Comparison of ENCODE assay signal across 21 cellular contexts in genomic region chr3:57953541-57953940, GRCh38. TPM values are rescaled to one million over a fixed set of nuclear protein-coding genes. Genes with fewer than 3 reads are reported as not detected.
DNase-seq lines count a peak whose midpoint lies in the region; FAIRE-seq and TF ChIP-seq lines count a peak whose summit lies in the region.
"Had no signal": no experiment of that assay in that cellular context is flagged by ENCODE, and none has a peak within 500 bp of the region (broad histone marks: within the 10 kb centered on the region; RNA-seq: fewer than 3 reads in every experiment).

No MANE protein-coding gene starts in this region.

- H3K27me3 Mint-ChIP-seq in astrocyte (ENCODE audit: low read depth, unreplicated experiment) (no peaks in the 10 kb centered on the region), nephron (ENCODE audit: low read depth) (no peaks in the 10 kb centered on the region)
- H3K27me3 Mint-ChIP-seq: IgD-negative memory B cell had no signal

- H2AFZ ChIP-seq in Loucy (ENCODE audit: low read length) (peak overlapping the region; percentile 80), astrocyte (ENCODE audit: low read depth, low read length) (no peak overlapping the region)

- H3K27ac ChIP-seq in astrocyte (ENCODE audit: low read depth, low read length), result no peak overlapping the region
- H3K27ac ChIP-seq in subcutaneous abdominal adipose tissue (ENCODE audit: low read depth, low read length), result peak overlapping the region; percentile 73
- no peak overlapping the region for H3K27ac ChIP-seq in effector memory CD4-positive, alpha-beta T cell (ENCODE audit: insufficient read depth, low read length, poor library complexity, severe bottlenecking)

- no peaks in the 10 kb centered on the region for H3K27me3 ChIP-seq in Loucy (ENCODE audit: insufficient read depth, low read length, poor library complexity, severe bottlenecking)
- no peaks in the 10 kb centered on the region for H3K27me3 ChIP-seq in astrocyte (ENCODE audit: insufficient read depth, low read length)
- no peaks in the 10 kb centered on the region for H3K27me3 ChIP-seq in subcutaneous abdominal adipose tissue (ENCODE audit: control insufficient read depth in 5 of 5, insufficient read depth in 4 of 5, low read length in 5 of 5)
- H3K27me3 ChIP-seq in effector memory CD4-positive, alpha-beta T cell (replicated peaks; ENCODE audit: control insufficient read depth, insufficient read depth, low read length, poor library complexity, severe bottlenecking), result no peaks in the 10 kb centered on the region
- H3K27me3 ChIP-seq: BE2C, right lobe of liver, suprapubic skin had no signal

- H3K4me1 Mint-ChIP-seq in astrocyte (ENCODE audit: low read depth, unreplicated experiment) (peaks cover 34% of the 10 kb centered on the region), nephron (peaks cover 30% of the 10 kb centered on the region)

- H3K9me2 ChIP-seq in Loucy (replicated peaks; ENCODE audit: low read depth, low read length), result no peaks in the 10 kb centered on the region

- FAIRE-seq in astrocyte (lab: Jason Lieb, UNC), result no peak
- FAIRE-seq: GM12891 had no signal

- TF ChIP-seq CTCF in Loucy (conservative IDR thresholded peaks at IDR 0.05; ENCODE audit: low read length) (no peak), astrocyte (IDR thresholded peaks at IDR 0.05; ENCODE audit: insufficient read depth, low read depth, low read length) (no peak), nephron (IDR thresholded peaks at IDR 0.05; ENCODE audit: unreplicated experiment in 3 of 3) (no peak)

- no peak overlapping the region for H3K4me3 Mint-ChIP-seq in astrocyte (ENCODE audit: unreplicated experiment)
- no peak overlapping the region for H3K4me3 Mint-ChIP-seq in nephron
- H3K4me3 Mint-ChIP-seq: activated naive CD4-positive, alpha-beta T cell treated with anti-CD3 and anti-CD28 coated beads, Interleukin-2, amount 10 ng/mL, durations not matched to agents 7 days and 5 days; IgD-negative memory B cell; immature natural killer cell had no signal

- H3K36me3 Mint-ChIP-seq in astrocyte (ENCODE audit: low read depth, unreplicated experiment) (no peaks in the 10 kb centered on the region), nephron (ENCODE audit: low read depth) (no peaks in the 10 kb centered on the region)
- H3K36me3 Mint-ChIP-seq: activated naive CD4-positive, alpha-beta T cell treated with anti-CD3 and anti-CD28 coated beads, Interleukin-2, amount 10 ng/mL, durations not matched to agents 7 days and 5 days; immature natural killer cell had no signal

- H3K4me3 ChIP-seq in Loucy (ENCODE audit: low read length, poor library complexity, severe bottlenecking) (no peak overlapping the region), astrocyte (ENCODE audit: insufficient read depth, low read depth, low read length) (no peak overlapping the region), subcutaneous abdominal adipose tissue (ENCODE audit: low read depth in 1 of 5, low read length in 5 of 5) (no peak overlapping the region)
- H3K4me3 ChIP-seq in effector memory CD4-positive, alpha-beta T cell (ENCODE audit: insufficient read depth, low read depth, low read length, poor library complexity, severe bottlenecking), result no peak overlapping the region
- H3K4me3 ChIP-seq: right lobe of liver, suprapubic skin had no signal

- H3K4me2 ChIP-seq in Loucy (ENCODE audit: low read depth, low read length, poor library complexity, severe bottlenecking), result no peak overlapping the region
- no peak overlapping the region for H3K4me2 ChIP-seq in astrocyte (ENCODE audit: low read length)

- H4K20me1 ChIP-seq in Loucy (ENCODE audit: insufficient read depth, low read length, poor library complexity, severe bottlenecking), result no peaks in the 10 kb centered on the region
- H4K20me1 ChIP-seq in astrocyte (ENCODE audit: insufficient read depth, low read length), result no peaks in the 10 kb centered on the region

- H3K9me3 ChIP-seq in Loucy (ENCODE audit: insufficient read depth, low read depth, low read length) (no peaks in the 10 kb centered on the region), astrocyte (ENCODE audit: insufficient read depth, low read depth, low read length) (no peaks in the 10 kb centered on the region), subcutaneous abdominal adipose tissue (ENCODE audit: control insufficient read depth in 5 of 5, low read length in 5 of 5) (peaks cover 0 to 3% (median 0%) of the 10 kb centered on the region in 5 donors)
- no peaks in the 10 kb centered on the region for H3K9me3 ChIP-seq in effector memory CD4-positive, alpha-beta T cell (ENCODE audit: control insufficient read depth, low read length)
- H3K9me3 ChIP-seq: BE2C, right lobe of liver, suprapubic skin had no signal

- H3K36me3 ChIP-seq in Loucy (ENCODE audit: insufficient read depth, low read length) (no peaks in the 10 kb centered on the region), astrocyte (ENCODE audit: insufficient read depth, low read length) (no peaks in the 10 kb centered on the region), subcutaneous abdominal adipose tissue (ENCODE audit: control insufficient read depth in 5 of 5, insufficient read depth in 5 of 5, low read length in 5 of 5) (no peaks in the 10 kb centered on the region)
- H3K36me3 ChIP-seq in effector memory CD4-positive, alpha-beta T cell (ENCODE audit: control insufficient read depth, insufficient read depth, low read length), result no peaks in the 10 kb centered on the region
- H3K36me3 ChIP-seq: BE2C, right lobe of liver, suprapubic skin had no signal

- no peaks in the 10 kb centered on the region for H3K79me2 ChIP-seq in Loucy (ENCODE audit: insufficient read depth, low read length)
- H3K79me2 ChIP-seq in astrocyte (ENCODE audit: insufficient read depth, low read length), result no peaks in the 10 kb centered on the region

- DNase-seq in astrocyte (ENCODE audit: low read depth), result no peak
- DNase-seq in EL, result no peak
- no peak for DNase-seq in effector memory CD4-positive, alpha-beta T cell
- DNase-seq in NCI-H748 treated with DMSO at 0.1 percent for 48 hours (lab: John Stamatoyannopoulos, UW), result no peak
- DNase-seq: activated CD4-positive, alpha-beta T cell treated with anti-CD3 and anti-CD28 coated beads, Interleukin-2, amount 50 U/mL, for 1 hour; activated naive CD4-positive, alpha-beta T cell treated with anti-CD3 and anti-CD28 coated beads, Interleukin-2, amount 10 ng/mL, durations not matched to agents 7 days and 5 days; activated T-cell treated with anti-CD3 and anti-CD28 coated beads for 4 hours; BE2C; erythroblast; GDM1; immature natural killer cell; NCI-H1092 treated with DMSO at 0.1 percent for 48 hours; NCI-H526 treated with DMSO at 0.1 percent for 48 hours; right lobe of liver; stimulated activated CD4-positive, alpha-beta T cell treated with anti-CD3 and anti-CD28 coated beads, Interleukin-2, amount 100 ng/mL, for 24 hours had no signal

- H3K27ac Mint-ChIP-seq in astrocyte (ENCODE audit: unreplicated experiment) (peak overlapping the region; percentile 18), nephron (peak overlapping the region in 2 of 3 experiments; percentile 51 to 68)
- H3K27ac Mint-ChIP-seq: activated naive CD4-positive, alpha-beta T cell treated with anti-CD3 and anti-CD28 coated beads, Interleukin-2, amount 10 ng/mL, durations not matched to agents 7 days and 5 days; immature natural killer cell had no signal

- H3K9ac ChIP-seq in Loucy (ENCODE audit: low read depth, low read length, poor library complexity, severe bottlenecking) (peak overlapping the region; percentile 40), astrocyte (ENCODE audit: low read length) (no peak overlapping the region), subcutaneous abdominal adipose tissue (ENCODE audit: low read length in 5 of 5) (peak overlapping the region in 1 of 5 donors; percentile 39)

- H3K9me3 Mint-ChIP-seq in astrocyte (ENCODE audit: unreplicated experiment), result no peaks in the 10 kb centered on the region
- no peaks in the 10 kb centered on the region for H3K9me3 Mint-ChIP-seq in nephron
- H3K9me3 Mint-ChIP-seq: activated naive CD4-positive, alpha-beta T cell treated with anti-CD3 and anti-CD28 coated beads, Interleukin-2, amount 10 ng/mL, durations not matched to agents 7 days and 5 days; IgD-negative memory B cell had no signal

- H3K4me1 ChIP-seq in Loucy (ENCODE audit: insufficient read depth, low read length, poor library complexity, severe bottlenecking) (peaks cover 44% of the 10 kb centered on the region), astrocyte (ENCODE audit: insufficient read depth, low read length) (peaks cover 43% of the 10 kb centered on the region), subcutaneous abdominal adipose tissue (ENCODE audit: control insufficient read depth in 5 of 5, insufficient read depth in 5 of 5, low read length in 5 of 5) (peaks cover 5 to 39% (median 28%) of the 10 kb centered on the region in 5 donors)
- H3K4me1 ChIP-seq in effector memory CD4-positive, alpha-beta T cell (ENCODE audit: control insufficient read depth, insufficient read depth, low read length, poor library complexity, severe bottlenecking), result no peaks in the 10 kb centered on the region

- H3F3A ChIP-seq in Loucy (ENCODE audit: low read depth), result peaks cover 8% of the 10 kb centered on the region; the same call in 1 of the 2 replicates

RNA-seq across cellular contexts. Expression of gene FLNB, which starts 54.7 kb away (rescaled TPM):
- 434 and 521 TPM in 2 replicates for total RNA-seq in astrocyte
